Comparison of ENCODE assay signal across 8 cellular contexts in genomic region chr3:50365080-50365841, GRCh38. TPM values are rescaled to one million over a fixed set of nuclear protein-coding genes. Genes with fewer than 3 reads are reported as not detected.
DNase-seq lines count a peak whose midpoint lies in the region; ATAC-seq and TF ChIP-seq lines count a peak whose summit lies in the region.

No MANE protein-coding gene starts in this region.

- peak; percentile 88 for ATAC-seq in GM19395 (IDR thresholded peaks at IDR 0.05; ENCODE audit: unreplicated experiment)
- ATAC-seq in HG03521 (IDR thresholded peaks at IDR 0.05; ENCODE audit: unreplicated experiment), result peak; percentile 94
- ATAC-seq in activated naive CD8-positive, alpha-beta T cell treated with anti-CD3 and anti-CD28 coated beads, Interleukin-2, amount 10 ng/mL, durations not matched to agents 7 days and 5 days (ENCODE audit: low read depth), result peak; percentile 99
- ATAC-seq in left cardiac atrium, result peak; percentile 89 to 91

- peak; percentile 93 for DNase-seq in activated naive CD8-positive, alpha-beta T cell treated with anti-CD3 and anti-CD28 coated beads, Interleukin-2, amount 10 ng/mL, durations not matched to agents 7 days and 5 days
- DNase-seq in left cardiac atrium (peak; percentile 87), putamen (ENCODE audit: low spot score) (peak; percentile 71), ureter (ENCODE audit: low spot score) (peak; percentile 92)

- TF ChIP-seq CTCF in SU-DHL-6 (IDR thresholded peaks at IDR 0.05; ENCODE audit: insufficient read depth, low read length, poor library complexity, severe bottlenecking), result no peak

- H3K9ac ChIP-seq in BLaER1 (peak overlapping the region; percentile 81), SU-DHL-6 (ENCODE audit: low read length) (peak overlapping the region; percentile 52)

- H3K4me2 ChIP-seq in BLaER1 (peak overlapping the region; percentile 97), SU-DHL-6 (ENCODE audit: low read depth, low read length, poor library complexity, severe bottlenecking) (peak overlapping the region; percentile 73)

- no peaks in the 10 kb centered on the region for H4K20me1 ChIP-seq in BLaER1
- no peaks in the 10 kb centered on the region for H4K20me1 ChIP-seq in SU-DHL-6 (ENCODE audit: low read depth, low read length)

- peak overlapping the region; percentile 83 for H3K4me3 Mint-ChIP-seq in activated naive CD8-positive, alpha-beta T cell treated with anti-CD3 and anti-CD28 coated beads, Interleukin-2, amount 10 ng/mL, durations not matched to agents 7 days and 5 days

- H3K79me2 ChIP-seq in SU-DHL-6 (ENCODE audit: insufficient read depth, low read length), result no peaks in the 10 kb centered on the region

- H2AFZ ChIP-seq in SU-DHL-6 (ENCODE audit: low read depth, low read length, severe bottlenecking), result peak overlapping the region; percentile 91

- no peaks in the 10 kb centered on the region for H3K9me3 Mint-ChIP-seq in activated naive CD8-positive, alpha-beta T cell treated with anti-CD3 and anti-CD28 coated beads, Interleukin-2, amount 10 ng/mL, durations not matched to agents 7 days and 5 days

- intact Hi-C loops in left cardiac atrium (cut with DNase I), result no loop called here

- H3K4me1 ChIP-seq in BLaER1, result peaks cover 39% of the 10 kb centered on the region

- H3K27me3 ChIP-seq in BLaER1, result no peaks in the 10 kb centered on the region
- H3K27me3 ChIP-seq in SU-DHL-6 (ENCODE audit: low read length), result no peaks in the 10 kb centered on the region

- H3K4me3 ChIP-seq in BLaER1, result peak overlapping the region; percentile 73
- H3K4me3 ChIP-seq in SU-DHL-6 (ENCODE audit: insufficient read depth, low read length, poor library complexity, severe bottlenecking), result peak overlapping the region; percentile 49

- no peaks in the 10 kb centered on the region for H3F3A ChIP-seq in SU-DHL-6 (ENCODE audit: insufficient read depth)

- peak overlapping the region; percentile 86 for H3K27ac Mint-ChIP-seq in activated naive CD8-positive, alpha-beta T cell treated with anti-CD3 and anti-CD28 coated beads, Interleukin-2, amount 10 ng/mL, durations not matched to agents 7 days and 5 days

- H3K9me3 ChIP-seq in BLaER1 (no peaks in the 10 kb centered on the region), SU-DHL-6 (ENCODE audit: insufficient read depth, low read length) (no peaks in the 10 kb centered on the region)

- POLR2A ChIA-PET in activated naive CD8-positive, alpha-beta T cell treated with anti-CD3 and anti-CD28 coated beads, Interleukin-2, amount 10 ng/mL, durations not matched to agents 7 days and 5 days (lab: Charles Lee), result interaction anchor here (0.6 to 2.1 kb wide), 7 partner anchors 11 to 246 kb away, joined by 3 to 15 read pairs (median 6); partner anchors contain the start of genes C3orf18, CISH, CYB561D2 and NPRL2

- no peaks in the 10 kb centered on the region for H3K9me2 ChIP-seq in SU-DHL-6 (replicated peaks; ENCODE audit: insufficient read depth, low read length)

- H3K27me3 Mint-ChIP-seq in activated naive CD8-positive, alpha-beta T cell treated with anti-CD3 and anti-CD28 coated beads, Interleukin-2, amount 10 ng/mL, durations not matched to agents 7 days and 5 days, result no peaks in the 10 kb centered on the region

- H3K27ac ChIP-seq in BLaER1, result peak overlapping the region; percentile 84
- H3K27ac ChIP-seq in SU-DHL-6 (ENCODE audit: low read depth, low read length), result no peak overlapping the region

- H3K36me3 Mint-ChIP-seq in activated naive CD8-positive, alpha-beta T cell treated with anti-CD3 and anti-CD28 coated beads, Interleukin-2, amount 10 ng/mL, durations not matched to agents 7 days and 5 days, result no peaks in the 10 kb centered on the region

- H3K4me1 Mint-ChIP-seq in activated naive CD8-positive, alpha-beta T cell treated with anti-CD3 and anti-CD28 coated beads, Interleukin-2, amount 10 ng/mL, durations not matched to agents 7 days and 5 days, result peaks cover 5% of the 10 kb centered on the region

- H3K36me3 ChIP-seq in BLaER1 (no peaks in the 10 kb centered on the region), SU-DHL-6 (ENCODE audit: low read length) (no peaks in the 10 kb centered on the region)

RNA-seq across cellular contexts. Expression of gene TMEM115, which starts 5.9 kb away (rescaled TPM):
- 10 to 100 TPM; 23.4 to 24.4 TPM for total RNA-seq in activated naive CD8-positive, alpha-beta T cell treated with anti-CD3 and anti-CD28 coated beads, Interleukin-2, amount 10 ng/mL, durations not matched to agents 7 days and 5 days
- 10 to 100 TPM; 28.7 to 33.4 TPM for total RNA-seq in left cardiac atrium
- 30.4 TPM for total RNA-seq in ureter

RNA-seq across cellular contexts. Expression of gene CYB561D2, which starts 14.6 kb away (rescaled TPM):
- 10 to 100 TPM; 35.0 to 38.9 TPM for total RNA-seq in activated naive CD8-positive, alpha-beta T cell treated with anti-CD3 and anti-CD28 coated beads, Interleukin-2, amount 10 ng/mL, durations not matched to agents 7 days and 5 days
- 1 to 10 TPM; 7.6 to 9.2 TPM for total RNA-seq in left cardiac atrium
- 27.5 TPM for total RNA-seq in ureter

RNA-seq across cellular contexts. Expression of gene NPRL2, which starts 14.7 kb away (rescaled TPM):
- total RNA-seq in activated naive CD8-positive, alpha-beta T cell treated with anti-CD3 and anti-CD28 coated beads, Interleukin-2, amount 10 ng/mL, durations not matched to agents 7 days and 5 days, result 10 to 100 TPM; 55.8 to 58.2 TPM
- total RNA-seq in left cardiac atrium, result 10 to 100 TPM; 12.6 to 19.9 TPM
- 20.5 TPM for total RNA-seq in ureter

RNA-seq across cellular contexts. Expression of gene ZMYND10, which starts 19.7 kb away (rescaled TPM):
- total RNA-seq in activated naive CD8-positive, alpha-beta T cell treated with anti-CD3 and anti-CD28 coated beads, Interleukin-2, amount 10 ng/mL, durations not matched to agents 7 days and 5 days, result 1 to 10 TPM; 2.2 to 2.7 TPM
- total RNA-seq in left cardiac atrium, result under 1 TPM in 1 of 2 donors, not detected in 1; 0.29 TPM
- total RNA-seq in ureter, result 0.26 TPM

RNA-seq across cellular contexts. Expression of gene RASSF1, which starts 24.6 kb away (rescaled TPM):
- 100 to 1,000 TPM; 183 to 188 TPM for total RNA-seq in activated naive CD8-positive, alpha-beta T cell treated with anti-CD3 and anti-CD28 coated beads, Interleukin-2, amount 10 ng/mL, durations not matched to agents 7 days and 5 days
- 10 to 100 TPM; 20.7 to 25.6 TPM for total RNA-seq in left cardiac atrium
- 21.2 TPM for total RNA-seq in ureter
